12 cellular contexts compared by ENCODE assay signal in genomic region chr5:10460252-10460906, GRCh38.
DNase-seq lines count a peak whose midpoint lies in the region; FAIRE-seq and TF ChIP-seq lines count a peak whose summit lies in the region.
"Had no signal": no experiment of that assay in that cellular context is flagged by ENCODE, and none has a peak within 500 bp of the region (broad histone marks: within the 10 kb centered on the region; RNA-seq: fewer than 3 reads in every experiment).

No MANE protein-coding gene starts in this region.

- FAIRE-seq in H54 (lab: Jason Lieb, UNC), result no peak

- H3K36me3 ChIP-seq in neutrophil, result peaks cover 58% of the 10 kb centered on the region

- no peaks in the 10 kb centered on the region for H3K27me3 ChIP-seq in neutrophil
- H3K27me3 ChIP-seq: testis had no signal

- H3K9me3 ChIP-seq in neutrophil, result no peaks in the 10 kb centered on the region
- H3K9me3 ChIP-seq: testis had no signal

- no peak overlapping the region for H3K4me3 ChIP-seq in fibroblast of pulmonary artery (replicated peaks; ENCODE audit: low read depth, low read length)
- H3K4me3 ChIP-seq in neutrophil (ENCODE audit: low read depth in 1 of 2, low read length in 1 of 2), result no peak overlapping the region
- H3K4me3 ChIP-seq: testis had no signal

- TF ChIP-seq POLR2A in H54 (IDR thresholded peaks at IDR 0.05; ENCODE audit: low read depth, low read length), result no peak

- DNase-seq in AG08395 (ENCODE audit: low spot score), result peak; percentile 27
- peak; percentile 81 for DNase-seq in NCI-H69 (lab: John Stamatoyannopoulos, UW)
- peak; percentile 21 for DNase-seq in fibroblast of pulmonary artery (ENCODE audit: low read depth)
- no peak for DNase-seq in ecto neural progenitor cell (ENCODE audit: low spot score)
- DNase-seq in SHP77 treated with DMSO at 0.1 percent for 48 hours (lab: John Stamatoyannopoulos, UW), result no peak
- DNase-seq in H54 (ENCODE audit: insufficient read length, low spot score), result no peak
- no peak for DNase-seq in OCI-M2 (lab: John Stamatoyannopoulos, UW; ENCODE audit: unreplicated experiment)
- DNase-seq: H7; naive B cell; stimulated activated CD4-positive, alpha-beta T cell treated with anti-CD3 and anti-CD28 coated beads, Interleukin-4, amount 100 ng/mL, for 24 hours; testis had no signal

- no peak for TF ChIP-seq CTCF in fibroblast of pulmonary artery (IDR thresholded peaks at IDR 0.05; ENCODE audit: low read length, missing control alignments)
- TF ChIP-seq CTCF in neutrophil (IDR thresholded peaks at IDR 0.05), result no peak

- H3K27ac ChIP-seq in neutrophil, result peak overlapping the region; percentile 32
- H3K27ac ChIP-seq: testis had no signal

- H3K4me1 ChIP-seq in neutrophil (ENCODE audit: control insufficient read depth in 1 of 2, insufficient read depth in 1 of 2, low read depth in 1 of 2, low read length in 1 of 2), result peaks cover 23 to 24% of the 10 kb centered on the region in 2 experiments
- H3K4me1 ChIP-seq: testis had no signal

Comparison
In these comparisons a context has a peak if more than half of its experiments do, and no peak if none do; other contexts are left out.
1. DNase-seq: peak in AG08395 (single experiment), NCI-H69 (single experiment) and fibroblast of pulmonary artery (single experiment); none in ecto neural progenitor cell (single experiment), SHP77 treated with DMSO at 0.1 percent for 48 hours (single experiment), H54 (single experiment) and OCI-M2 (single experiment).